ENCODE assay signal across 21 cellular contexts in genomic region chr3:95508124-95508523, GRCh38.
A peak's percentile ranks its signal among the peaks of the same experiment; 100 is the strongest.
DNase-seq lines count a peak whose midpoint lies in the region; ATAC-seq and TF ChIP-seq lines count a peak whose summit lies in the region.
"Had no signal": no experiment of that assay in that cellular context is flagged by ENCODE, and none has a peak within 500 bp of the region (broad histone marks: within the 10 kb centered on the region; RNA-seq: fewer than 3 reads in every experiment).

No MANE protein-coding gene starts in this region.

- DNase-seq in GM10248 (ENCODE audit: extremely low spot score): peak; percentile 2
- no peak for DNase-seq in immature natural killer cell
- DNase-seq: Caco-2; CD8-positive, alpha-beta T cell; IMR-90; KG1; MG63; NCI-H1105 treated with DMSO at 0.1 percent for 48 hours; NCI-H146; NCI-H1930; NCI-H446 treated with DMSO at 0.1 percent for 48 hours; NCI-H526 treated with DMSO at 0.1 percent for 48 hours; Right ventricle myocardium superior; RPMI8226 had no signal

- CTCF ChIA-PET in GM10248 (lab: Yijun Ruan, JAX): no interaction called here

- POLR2A ChIA-PET in GM10248 (lab: Yijun Ruan, JAX): no interaction called here

- H3K4me1 Mint-ChIP-seq in activated T-helper 17 cell treated with anti-CD3 and anti-CD28 coated beads, Interleukin-2, amount 50 U/mL, for 72 hours: no peaks in the 10 kb centered on the region
- H3K4me1 Mint-ChIP-seq in immature natural killer cell: no peaks in the 10 kb centered on the region
- H3K4me1 Mint-ChIP-seq: B cell had no signal

- no peak overlapping the region for H3K27ac Mint-ChIP-seq in activated T-helper 17 cell treated with anti-CD3 and anti-CD28 coated beads, Interleukin-2, amount 50 U/mL, for 72 hours
- H3K27ac Mint-ChIP-seq in immature natural killer cell: no peak overlapping the region
- H3K27ac Mint-ChIP-seq: B cell; CD8-positive, alpha-beta T cell had no signal

- ATAC-seq in GM21717 (IDR thresholded peaks at IDR 0.05; ENCODE audit: unreplicated experiment) (peak; percentile 54), HG02870 (IDR thresholded peaks at IDR 0.05; ENCODE audit: unreplicated experiment) (peak; percentile 63), HG02678 (IDR thresholded peaks at IDR 0.05; ENCODE audit: unreplicated experiment) (no peak), GM19455 (IDR thresholded peaks at IDR 0.05; ENCODE audit: unreplicated experiment) (no peak)
- ATAC-seq in activated T-helper 17 cell treated with anti-CD3 and anti-CD28 coated beads, Interleukin-2, amount 50 U/mL, for 72 hours (replicated peaks): peak; percentile 57
- ATAC-seq: CD8-positive, alpha-beta T cell; HCT116 had no signal

- TF ChIP-seq CTCF in GM10248 (IDR thresholded peaks at IDR 0.05; ENCODE audit: control extremely low read depth, extremely low read depth, low read depth, missing control alignments): no peak

- H3K27me3 Mint-ChIP-seq in activated T-helper 17 cell treated with anti-CD3 and anti-CD28 coated beads, Interleukin-2, amount 50 U/mL, for 72 hours: no peaks in the 10 kb centered on the region
- peaks cover 0 to 1% (median 0%) of the 10 kb centered on the region in 3 donors for H3K27me3 Mint-ChIP-seq in immature natural killer cell (ENCODE audit: low read depth in 3 of 3)
- H3K27me3 Mint-ChIP-seq: B cell had no signal

- H3K36me3 Mint-ChIP-seq in activated T-helper 17 cell treated with anti-CD3 and anti-CD28 coated beads, Interleukin-2, amount 50 U/mL, for 72 hours (ENCODE audit: low read depth): no peaks in the 10 kb centered on the region
- no peaks in the 10 kb centered on the region for H3K36me3 Mint-ChIP-seq in immature natural killer cell
- H3K36me3 Mint-ChIP-seq: CD8-positive, alpha-beta T cell had no signal

- H3K4me3 Mint-ChIP-seq in activated T-helper 17 cell treated with anti-CD3 and anti-CD28 coated beads, Interleukin-2, amount 50 U/mL, for 72 hours: no peak overlapping the region
- no peak overlapping the region for H3K4me3 Mint-ChIP-seq in immature natural killer cell
- H3K4me3 Mint-ChIP-seq: B cell; CD8-positive, alpha-beta T cell had no signal

- H3K9me3 Mint-ChIP-seq in activated T-helper 17 cell treated with anti-CD3 and anti-CD28 coated beads, Interleukin-2, amount 50 U/mL, for 72 hours: peaks cover 3% of the 10 kb centered on the region
- peaks cover 9 to 35% (median 19%) of the 10 kb centered on the region in 6 donors for H3K9me3 Mint-ChIP-seq in immature natural killer cell

Comparison
In these comparisons a context has a peak if more than half of its experiments do, and no peak if none do; other contexts are left out.
1. ATAC-seq: peak in GM21717 (single experiment), HG02870 (single experiment) and activated T-helper 17 cell treated with anti-CD3 and anti-CD28 coated beads, Interleukin-2, amount 50 U/mL, for 72 hours (single experiment); none in HG02678 (single experiment) and GM19455 (single experiment).